In the genomic region with DNA sequence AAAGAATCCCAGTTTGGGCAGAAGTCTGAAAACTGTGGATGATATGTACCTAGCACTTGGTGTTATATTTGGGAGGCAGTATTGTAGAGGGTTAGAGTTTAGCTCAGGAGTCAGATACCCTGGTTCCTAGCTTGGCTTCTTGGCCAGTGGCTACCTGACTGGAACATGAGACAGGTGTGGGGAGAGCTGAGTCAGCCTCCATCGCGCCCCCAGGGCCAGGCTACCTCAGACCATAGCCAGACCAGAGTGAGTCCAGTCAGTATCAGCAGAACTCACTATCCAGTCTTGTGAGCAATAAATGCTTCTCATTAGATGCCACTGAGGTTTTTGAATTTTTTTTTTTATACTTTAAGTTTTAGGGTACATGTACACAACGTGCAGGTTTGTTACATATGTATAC, we compare ENCODE assay signal across 21 cellular contexts. TPM values are rescaled to one million over a fixed set of nuclear protein-coding genes. Genes with fewer than 3 reads are reported as not detected.
"Had no signal": no experiment of that assay in that cellular context is flagged by ENCODE, and none has a peak within 500 bp of the region (broad histone marks: within the 10 kb centered on the region; RNA-seq: fewer than 3 reads in every experiment).

No MANE protein-coding gene starts in this region.

- H3K36me3 ChIP-seq: lower lobe of right lung, right atrium auricular region, thoracic aorta, transverse colon had no signal

- H3K9me3 ChIP-seq: right atrium auricular region, thoracic aorta had no signal

- H3K27me3 Mint-ChIP-seq: naive B cell had no signal

- H3K4me2 ChIP-seq: hepatocyte had no signal

- H3K4me3 ChIP-seq: hepatocyte, lower lobe of right lung, right atrium auricular region, stomach, thoracic aorta, transverse colon had no signal

- H3K4me3 Mint-ChIP-seq: naive B cell, nephron had no signal

- ATAC-seq: lower lobe of right lung had no signal

- H3K4me1 Mint-ChIP-seq: nephron had no signal

- DNase-seq: effector memory CD4-positive, alpha-beta T cell; foreskin melanocyte; head of caudate nucleus; lower lobe of right lung; mesenchymal stem cell; midbrain; naive B cell; posterior cingulate gyrus; small intestine; stimulated activated CD4-positive, alpha-beta T cell treated with anti-CD3 and anti-CD28 coated beads, Interleukin-12 subunit alpha, Interleukin-12 subunit beta, amount 100 ng/mL, for 4 hours; stimulated activated naive CD4-positive, alpha-beta T cell; stomach; substantia nigra; transverse colon had no signal

- H3K79me2 ChIP-seq: hepatocyte had no signal

- H2AFZ ChIP-seq: hepatocyte had no signal

- H3K4me1 ChIP-seq: lower lobe of right lung, right atrium auricular region, stomach, transverse colon had no signal

- H3K27ac Mint-ChIP-seq: nephron had no signal

- H3K27ac ChIP-seq: epithelial cell of prostate, hepatocyte, lower lobe of right lung, right atrium auricular region, stomach, thoracic aorta, transverse colon had no signal

- H3K27me3 ChIP-seq: hepatocyte, right atrium auricular region, stomach, transverse colon had no signal

RNA-seq across cellular contexts. Expression of a gene that starts 26.0 kb away (rescaled TPM):
- total RNA-seq: pulmonary artery endothelial cell had no signal

RNA-seq across cellular contexts. Expression of a gene that starts 55.7 kb away (rescaled TPM):
- total RNA-seq: kidney epithelial cell, pulmonary artery endothelial cell, right atrium auricular region had no signal
